23 cellular contexts compared by ENCODE assay signal in the genomic region with DNA sequence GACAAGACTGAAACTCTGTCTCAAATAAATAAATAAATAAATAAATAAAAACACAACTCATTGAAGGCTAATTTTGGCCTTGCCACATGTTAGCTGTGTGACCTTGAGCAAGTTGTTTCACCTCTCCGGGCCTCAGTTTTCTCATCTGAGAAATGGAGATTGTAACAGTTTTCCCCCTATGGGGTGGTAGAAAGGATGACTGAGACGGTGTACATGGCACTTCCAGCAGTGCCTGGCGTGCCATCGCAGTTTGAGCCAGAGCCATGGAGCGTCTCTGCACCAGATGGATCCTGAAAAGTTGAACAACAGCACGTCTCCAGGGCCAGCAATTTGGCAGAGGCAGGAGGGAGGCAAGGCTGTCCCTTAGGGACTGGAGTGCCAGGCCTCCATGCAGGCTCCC. TPM values are rescaled to one million over a fixed set of nuclear protein-coding genes. Genes with fewer than 3 reads are reported as not detected.
"Had no signal": no experiment of that assay in that cellular context is flagged by ENCODE, and none has a peak within 500 bp of the region (broad histone marks: within the 10 kb centered on the region; RNA-seq: fewer than 3 reads in every experiment).

No MANE protein-coding gene starts in this region.

- H3K36me3 Mint-ChIP-seq: activated naive CD4-positive, alpha-beta T cell treated with anti-CD3 and anti-CD28 coated beads, Interleukin-2, amount 50 U/mL, for 24 hours; naive B cell; stimulated activated memory B cell treated with anti-CD40 and anti-IgM and Interleukin-4, amounts not matched to agents 10 μg/mL and 1 μg/mL and 100 μg/mL, for 72 hours had no signal

- H3K9me3 Mint-ChIP-seq: activated naive CD4-positive, alpha-beta T cell treated with anti-CD3 and anti-CD28 coated beads, Interleukin-2, amount 50 U/mL, for 24 hours; naive B cell; stimulated activated memory B cell treated with anti-CD40 and anti-IgM and Interleukin-4, amounts not matched to agents 10 μg/mL and 1 μg/mL and 100 μg/mL, for 72 hours had no signal

- H3K36me3 ChIP-seq: colonic mucosa, esophagus muscularis mucosa, left ventricle myocardium inferior, tibial artery, uterus, WERI-Rb-1 had no signal

- H3K4me3 Mint-ChIP-seq: activated naive CD4-positive, alpha-beta T cell treated with anti-CD3 and anti-CD28 coated beads, Interleukin-2, amount 50 U/mL, for 24 hours; naive B cell; stimulated activated memory B cell treated with anti-CD40 and anti-IgM and Interleukin-4, amounts not matched to agents 10 μg/mL and 1 μg/mL and 100 μg/mL, for 72 hours had no signal

- H3K4me1 ChIP-seq: uterus had no signal

- H3K27me3 Mint-ChIP-seq: activated naive CD4-positive, alpha-beta T cell treated with anti-CD3 and anti-CD28 coated beads, Interleukin-2, amount 50 U/mL, for 24 hours; naive B cell; stimulated activated memory B cell treated with anti-CD40 and anti-IgM and Interleukin-4, amounts not matched to agents 10 μg/mL and 1 μg/mL and 100 μg/mL, for 72 hours had no signal

- H3K9me3 ChIP-seq: body of pancreas, colonic mucosa, esophagus muscularis mucosa, left ventricle myocardium inferior, tibial artery, uterus had no signal

- H3K27me3 ChIP-seq: body of pancreas, colonic mucosa, esophagus muscularis mucosa, uterus had no signal

- H3K27ac Mint-ChIP-seq: naive B cell; stimulated activated memory B cell treated with anti-CD40 and anti-IgM and Interleukin-4, amounts not matched to agents 10 μg/mL and 1 μg/mL and 100 μg/mL, for 72 hours had no signal

- DNase-seq: activated CD4-positive, alpha-beta T cell treated with anti-CD3 and anti-CD28 coated beads, Interleukin-2, amount 50 U/mL, for 1 hour; activated effector memory CD4-positive, alpha-beta T cell treated with anti-CD3 and anti-CD28 coated beads, Interleukin-2, amount 50 U/mL, for 16 hours; activated T-cell treated with anti-CD3 and anti-CD28 coated beads, Interleukin-2, amount 50 U/mL, for 1 hour; amygdala; central memory CD4-positive, alpha-beta T cell; colonic mucosa; hippocampal formation; left ventricle myocardium inferior; naive B cell; tibial artery; uterus; WERI-Rb-1 had no signal

- H3K4me3 ChIP-seq: body of pancreas, colonic mucosa, esophagus muscularis mucosa, left ventricle myocardium inferior, tibial artery, uterus had no signal

- H3K27ac ChIP-seq: body of pancreas, colonic mucosa, esophagus muscularis mucosa, left ventricle myocardium inferior, tibial artery, uterus, WERI-Rb-1 had no signal

- ATAC-seq: body of pancreas; stimulated activated memory B cell treated with anti-CD40 and anti-IgM and Interleukin-4, amounts not matched to agents 10 μg/mL and 1 μg/mL and 100 μg/mL, for 72 hours had no signal

RNA-seq across cellular contexts. Expression of a gene that starts 32.7 kb away (rescaled TPM):
- total RNA-seq: body of pancreas; colonic mucosa; esophagus muscularis mucosa; fibroblast of villous mesenchyme; glomerular endothelial cell; kidney epithelial cell; left ventricle myocardium inferior; mononuclear cell; renal cortical epithelial cell; subcutaneous adipose tissue; T-helper 1 cell treated with Interleukin-12 subunit alpha and Interleukin-12 subunit beta and Interleukin-4 antibody, amounts not matched to agents 30 ng/mL and 1 ng/mL, for 36 hours; uterus had no signal

RNA-seq across cellular contexts. Expression of a gene that starts 37.0 kb away (rescaled TPM):
- total RNA-seq: body of pancreas; colonic mucosa; esophagus muscularis mucosa; fibroblast of villous mesenchyme; glomerular endothelial cell; kidney epithelial cell; left ventricle myocardium inferior; mononuclear cell; renal cortical epithelial cell; subcutaneous adipose tissue; T-helper 1 cell treated with Interleukin-12 subunit alpha and Interleukin-12 subunit beta and Interleukin-4 antibody, amounts not matched to agents 30 ng/mL and 1 ng/mL, for 36 hours; uterus had no signal

RNA-seq across cellular contexts. Expression of a gene that starts 39.8 kb away (rescaled TPM):
- total RNA-seq: body of pancreas; colonic mucosa; esophagus muscularis mucosa; fibroblast of villous mesenchyme; glomerular endothelial cell; kidney epithelial cell; left ventricle myocardium inferior; mononuclear cell; renal cortical epithelial cell; subcutaneous adipose tissue; T-helper 1 cell treated with Interleukin-12 subunit alpha and Interleukin-12 subunit beta and Interleukin-4 antibody, amounts not matched to agents 30 ng/mL and 1 ng/mL, for 36 hours; uterus had no signal

RNA-seq across cellular contexts. Expression of a gene that starts 44.7 kb away (rescaled TPM):
- total RNA-seq: body of pancreas; colonic mucosa; esophagus muscularis mucosa; fibroblast of villous mesenchyme; glomerular endothelial cell; kidney epithelial cell; left ventricle myocardium inferior; mononuclear cell; renal cortical epithelial cell; subcutaneous adipose tissue; T-helper 1 cell treated with Interleukin-12 subunit alpha and Interleukin-12 subunit beta and Interleukin-4 antibody, amounts not matched to agents 30 ng/mL and 1 ng/mL, for 36 hours; uterus had no signal
